16 cellular contexts compared by ENCODE assay signal in genomic region chr3:39936848-39937247, GRCh38.
DNase-seq lines count a peak whose midpoint lies in the region; ATAC-seq, FAIRE-seq and TF ChIP-seq lines count a peak whose summit lies in the region.
"Had no signal": no experiment of that assay in that cellular context is flagged by ENCODE, and none has a peak within 500 bp of the region (broad histone marks: within the 10 kb centered on the region; RNA-seq: fewer than 3 reads in every experiment).

No MANE protein-coding gene starts in this region.

- no peak overlapping the region for H3K27ac Mint-ChIP-seq in activated CD4-positive, alpha-beta T cell treated with anti-CD3 and anti-CD28 coated beads, Interleukin-2, amount 10 ng/mL, durations not matched to agents 7 days and 5 days
- H3K27ac Mint-ChIP-seq in MCF 10A (ENCODE audit: low read depth, unreplicated experiment), result no peak overlapping the region
- H3K27ac Mint-ChIP-seq: CD4-positive, CD25-positive, alpha-beta regulatory T cell had no signal

- no TSS peak for BruUV-seq in MCF 10A (replicated peaks; lab: Mats Ljungman, UMichigan)

- no peak for FAIRE-seq in pancreas (lab: Jason Lieb, UNC)
- FAIRE-seq: H1 had no signal

- H3K4me3 ChIP-seq in left ventricle myocardium inferior, result no peak overlapping the region
- no peak overlapping the region for H3K4me3 ChIP-seq in right cardiac atrium (ENCODE audit: low read length)
- no peak overlapping the region for H3K4me3 ChIP-seq in pancreas
- H3K4me3 ChIP-seq: BLaER1, HAP-1 had no signal

- H3K27me3 ChIP-seq in left ventricle myocardium inferior (ENCODE audit: low read depth), result no peaks in the 10 kb centered on the region
- H3K27me3 ChIP-seq in right cardiac atrium (ENCODE audit: control insufficient read depth, insufficient read depth), result no peaks in the 10 kb centered on the region
- H3K27me3 ChIP-seq in pancreas, result no peaks in the 10 kb centered on the region
- H3K27me3 ChIP-seq: BLaER1 had no signal

- DNase-seq in left ventricle myocardium inferior, result no peak
- no peak for DNase-seq in right cardiac atrium
- DNase-seq in pancreas, result no peak
- DNase-seq in activated CD4-positive, alpha-beta T cell treated with anti-CD3 and anti-CD28 coated beads, Interleukin-2, amount 10 ng/mL, durations not matched to agents 7 days and 5 days, result no peak
- no peak for DNase-seq in MCF 10A (ENCODE audit: unreplicated experiment)
- DNase-seq: AML-193; CD4-positive, CD25-positive, alpha-beta regulatory T cell; DMS53; GF-D8 had no signal

- H3K36me3 Mint-ChIP-seq in activated CD4-positive, alpha-beta T cell treated with anti-CD3 and anti-CD28 coated beads, Interleukin-2, amount 10 ng/mL, durations not matched to agents 7 days and 5 days (ENCODE audit: low read depth), result no peaks in the 10 kb centered on the region
- H3K36me3 Mint-ChIP-seq in MCF 10A (ENCODE audit: insufficient read depth, unreplicated experiment), result no peaks in the 10 kb centered on the region
- H3K36me3 Mint-ChIP-seq: CD4-positive, CD25-positive, alpha-beta regulatory T cell had no signal

- ATAC-seq in right cardiac atrium (no peak), pancreas (peak; percentile 17 to 44 (median 24)), HG03196 (IDR thresholded peaks at IDR 0.05; ENCODE audit: unreplicated experiment) (no peak)

- CTCF ChIA-PET in activated CD4-positive, alpha-beta T cell treated with anti-CD3 and anti-CD28 coated beads, Interleukin-2, amount 10 ng/mL, durations not matched to agents 7 days and 5 days (lab: Charles Lee), result no interaction called here
- CTCF ChIA-PET in MCF 10A (lab: Yijun Ruan, JAX), result no interaction called here

- H3K27ac ChIP-seq in left ventricle myocardium inferior (replicated peaks), result peak overlapping the region; percentile 61
- H3K27ac ChIP-seq in right cardiac atrium (ENCODE audit: low read length), result no peak overlapping the region
- peak overlapping the region; percentile 83 for H3K27ac ChIP-seq in cingulate gyrus (ENCODE audit: low read depth, low read length)
- peak overlapping the region in 3 of 4 donors; percentile 16 to 50 (median 44) for H3K27ac ChIP-seq in pancreas
- H3K27ac ChIP-seq: 22Rv1, BLaER1, HL-60 had no signal

- H3K9me3 ChIP-seq in left ventricle myocardium inferior (replicated peaks), result no peaks in the 10 kb centered on the region
- no peaks in the 10 kb centered on the region for H3K9me3 ChIP-seq in right cardiac atrium (ENCODE audit: control insufficient read depth, low read length)
- no peaks in the 10 kb centered on the region for H3K9me3 ChIP-seq in pancreas
- H3K9me3 ChIP-seq: BLaER1, HAP-1 had no signal

- POLR2A ChIA-PET in activated CD4-positive, alpha-beta T cell treated with anti-CD3 and anti-CD28 coated beads, Interleukin-2, amount 10 ng/mL, durations not matched to agents 7 days and 5 days (lab: Charles Lee), result no interaction called here
- POLR2A ChIA-PET in MCF 10A (lab: Yijun Ruan, JAX), result interaction anchor here (1.1 kb wide), 1 partner anchor 9 kb away, joined by 3 read pairs; no protein-coding TSS in a partner anchor

- H3K9me3 Mint-ChIP-seq in activated CD4-positive, alpha-beta T cell treated with anti-CD3 and anti-CD28 coated beads, Interleukin-2, amount 10 ng/mL, durations not matched to agents 7 days and 5 days, result no peaks in the 10 kb centered on the region
- no peaks in the 10 kb centered on the region for H3K9me3 Mint-ChIP-seq in MCF 10A (ENCODE audit: unreplicated experiment)
- H3K9me3 Mint-ChIP-seq: CD4-positive, CD25-positive, alpha-beta regulatory T cell had no signal

- 81% methylated on average over 1 of the region's 1 CpG for WGBS in right cardiac atrium
- WGBS in pancreas, 2 donors, result 33 to 39% methylated on average over 1 of the region's 1 CpG

- H3K4me1 Mint-ChIP-seq in activated CD4-positive, alpha-beta T cell treated with anti-CD3 and anti-CD28 coated beads, Interleukin-2, amount 10 ng/mL, durations not matched to agents 7 days and 5 days, result peaks cover 2% of the 10 kb centered on the region
- H3K4me1 Mint-ChIP-seq in MCF 10A (ENCODE audit: insufficient read depth, unreplicated experiment), result no peaks in the 10 kb centered on the region
- H3K4me1 Mint-ChIP-seq: CD4-positive, CD25-positive, alpha-beta regulatory T cell had no signal

- H3K4me1 ChIP-seq in left ventricle myocardium inferior (peaks cover 35% of the 10 kb centered on the region), right cardiac atrium (ENCODE audit: control insufficient read depth, insufficient read depth, low read length) (peaks cover 6% of the 10 kb centered on the region), pancreas (peaks cover 23 to 26% (median 24%) of the 10 kb centered on the region in 3 donors)
- H3K4me1 ChIP-seq: HAP-1 had no signal

- H3K27me3 Mint-ChIP-seq in activated CD4-positive, alpha-beta T cell treated with anti-CD3 and anti-CD28 coated beads, Interleukin-2, amount 10 ng/mL, durations not matched to agents 7 days and 5 days, result peaks cover 2% of the 10 kb centered on the region
- H3K27me3 Mint-ChIP-seq in MCF 10A (ENCODE audit: insufficient read depth, unreplicated experiment), result no peaks in the 10 kb centered on the region
- H3K27me3 Mint-ChIP-seq: CD4-positive, CD25-positive, alpha-beta regulatory T cell had no signal

- no peak overlapping the region for H3K4me3 Mint-ChIP-seq in activated CD4-positive, alpha-beta T cell treated with anti-CD3 and anti-CD28 coated beads, Interleukin-2, amount 10 ng/mL, durations not matched to agents 7 days and 5 days
- no peak overlapping the region for H3K4me3 Mint-ChIP-seq in MCF 10A (ENCODE audit: unreplicated experiment)
- H3K4me3 Mint-ChIP-seq: CD4-positive, CD25-positive, alpha-beta regulatory T cell had no signal

- intact Hi-C loops in left ventricle myocardium inferior (cut with micrococcal nuclease) (no loop called here), right cardiac atrium (cut with DNase I) (no loop called here), pancreas (cut with DNase I) (no loop called here), MCF 10A (cut with micrococcal nuclease) (no loop called here)

- TF ChIP-seq CTCF in left ventricle myocardium inferior (IDR thresholded peaks at IDR 0.05; ENCODE audit: borderline replicate concordance), result no peak
- no peak for TF ChIP-seq CTCF in pancreas (IDR thresholded peaks at IDR 0.05)
- no peak for TF ChIP-seq CTCF in MCF 10A (IDR thresholded peaks at IDR 0.05; ENCODE audit: unreplicated experiment)

- H3K36me3 ChIP-seq in left ventricle myocardium inferior, result no peaks in the 10 kb centered on the region
- H3K36me3 ChIP-seq in pancreas, result no peaks in the 10 kb centered on the region
- H3K36me3 ChIP-seq: BLaER1, HAP-1 had no signal

Comparison
In these comparisons a context has a peak if more than half of its experiments do, and no peak if none do; other contexts are left out.
1. ATAC-seq: peak in pancreas (4 of 4); none in right cardiac atrium (0 of 2) and HG03196 (single experiment).